8 cellular contexts compared by ENCODE assay signal in the genomic region with DNA sequence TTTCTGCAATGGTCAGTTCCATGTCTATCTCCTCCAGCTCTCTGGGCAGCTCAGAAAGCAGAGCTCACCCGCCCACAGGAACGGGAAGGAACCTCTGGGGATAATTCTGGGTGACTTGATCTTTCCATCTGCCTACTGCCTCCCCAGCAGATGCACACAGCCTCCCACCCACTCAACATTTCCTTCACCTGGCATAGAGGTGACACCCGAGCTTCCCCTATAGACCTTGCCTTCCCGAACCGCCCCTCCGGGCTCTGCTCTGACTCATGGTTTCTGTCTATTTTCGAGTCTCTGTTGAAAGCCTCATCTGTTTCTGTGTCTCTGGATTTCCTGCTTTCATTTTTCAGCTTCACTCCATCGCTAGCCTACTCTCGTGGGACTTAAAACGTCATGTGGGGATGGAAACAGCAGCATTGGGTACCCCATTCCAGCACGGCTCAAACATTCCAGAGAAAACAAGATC. TPM values are rescaled to one million over a fixed set of nuclear protein-coding genes. Genes with fewer than 3 reads are reported as not detected.
DNase-seq lines count a peak whose midpoint lies in the region; ATAC-seq and TF ChIP-seq lines count a peak whose summit lies in the region.

No MANE protein-coding gene starts in this region.

- H4K20me1 ChIP-seq in hepatocyte (ENCODE audit: insufficient read depth, poor library complexity, severe bottlenecking): peaks cover 19% of the 10 kb centered on the region

- no peaks in the 10 kb centered on the region for H3K9me2 ChIP-seq in hepatocyte (replicated peaks; ENCODE audit: insufficient read depth)

- ATAC-seq in GM21717 (IDR thresholded peaks at IDR 0.05; ENCODE audit: unreplicated experiment): peak; percentile 80

- H3K36me3 ChIP-seq in hepatocyte (replicated peaks; ENCODE audit: insufficient read depth, low read depth): no peaks in the 10 kb centered on the region

- H2AFZ ChIP-seq in hepatocyte: no peak overlapping the region

- H3K4me3 ChIP-seq in hepatocyte: no peak overlapping the region

- H3K79me2 ChIP-seq in hepatocyte: peaks cover 55% of the 10 kb centered on the region

- no peaks in the 10 kb centered on the region for H3K9me3 ChIP-seq in hepatocyte (ENCODE audit: low read depth)

- TF ChIP-seq CTCF in hepatocyte (IDR thresholded peaks at IDR 0.05; ENCODE audit: poor library complexity): no peak

- H3K27ac ChIP-seq in hepatocyte: no peak overlapping the region

- 69% methylated on average over 11 of the region's 11 CpGs for WGBS in hepatocyte (ENCODE audit: low lambda C conversion rate, missing lambda C conversion rate)

- no peaks in the 10 kb centered on the region for H3K27me3 ChIP-seq in hepatocyte

- H3K4me1 ChIP-seq in hepatocyte (ENCODE audit: insufficient read depth): no peaks in the 10 kb centered on the region

- peak overlapping the region; percentile 49 for H3K4me2 ChIP-seq in hepatocyte

- DNase-seq in EH (ENCODE audit: low read depth) (peak; percentile 26), NCI-H2171 (lab: John Stamatoyannopoulos, UW) (peak; percentile 39), hepatocyte (ENCODE audit: low spot score) (no peak), DMS79 treated with DMSO at 0.1 percent for 48 hours (lab: John Stamatoyannopoulos, UW) (no peak), AG08396 (ENCODE audit: low spot score) (no peak)
- DNase-seq in activated naive CD4-positive, alpha-beta T cell (lab: John Stamatoyannopoulos, UW): peak; percentile 14 to 48 (median 42)
- peak; percentile 38 to 53 for DNase-seq in stimulated activated CD8-positive, alpha-beta memory T cell treated with anti-CD3 and anti-CD28 coated beads, Interleukin-2, amount 100 ng/mL, for 1 hour (ENCODE audit: low read depth in 2 of 2)

RNA-seq across cellular contexts. Expression of a gene that starts 11.4 kb away (rescaled TPM):
- 17.7 and 24.4 TPM in 2 replicates for total RNA-seq in hepatocyte
- polyA plus RNA-seq in hepatocyte: 20.2 and 26.0 TPM in 2 replicates

RNA-seq across cellular contexts. Expression of a gene that starts 11.6 kb away (rescaled TPM):
- total RNA-seq in hepatocyte: 43.4 and 47.5 TPM in 2 replicates
- 94.9 and 102 TPM in 2 replicates for polyA plus RNA-seq in hepatocyte

RNA-seq across cellular contexts. Expression of a gene that starts 21.0 kb away (rescaled TPM):
- total RNA-seq in hepatocyte: 11.0 and 12.4 TPM in 2 replicates
- polyA plus RNA-seq in hepatocyte: 23.6 and 31.4 TPM in 2 replicates

RNA-seq across cellular contexts. Expression of a gene that starts 39.2 kb away (rescaled TPM):
- 4.6 and 10.8 TPM in 2 replicates for total RNA-seq in hepatocyte
- 7.6 and 8.4 TPM in 2 replicates for polyA plus RNA-seq in hepatocyte

RNA-seq across cellular contexts. Expression of a gene that starts 44.6 kb away (rescaled TPM):
- 28.6 and 33.6 TPM in 2 replicates for total RNA-seq in hepatocyte
- polyA plus RNA-seq in hepatocyte: 38.8 and 45.5 TPM in 2 replicates

Comparison
In these comparisons a context has a peak if more than half of its experiments do, and no peak if none do; other contexts are left out.
1. DNase-seq: peak in EH (single experiment), NCI-H2171 (single experiment), activated naive CD4-positive, alpha-beta T cell (4 of 4) and stimulated activated CD8-positive, alpha-beta memory T cell treated with anti-CD3 and anti-CD28 coated beads, Interleukin-2, amount 100 ng/mL, for 1 hour (2 of 2); none in hepatocyte (single experiment), DMS79 treated with DMSO at 0.1 percent for 48 hours (single experiment) and AG08396 (single experiment).